ENCODE assay signal across 12 cellular contexts in genomic region chr1:10509823-10510509, GRCh38. TPM values are rescaled to one million over a fixed set of nuclear protein-coding genes. Genes with fewer than 3 reads are reported as not detected.
A peak's percentile ranks its signal among the peaks of the same experiment; 100 is the strongest.
DNase-seq lines count a peak whose midpoint lies in the region; ATAC-seq, FAIRE-seq and TF ChIP-seq lines count a peak whose summit lies in the region.
"Had no signal": no experiment of that assay in that cellular context is flagged by ENCODE, and none has a peak within 500 bp of the region (broad histone marks: within the 10 kb centered on the region; RNA-seq: fewer than 3 reads in every experiment).

No MANE protein-coding gene starts in this region.

- H3K79me2 ChIP-seq in K562 (ENCODE audit: control insufficient read depth, insufficient read depth, low read length) (peaks cover 85% of the 10 kb centered on the region), trophoblast cell (ENCODE audit: control insufficient read depth, insufficient read depth, low read length, poor library complexity) (peaks cover 1% of the 10 kb centered on the region)

- POLR2A ChIA-PET in CD4-positive, alpha-beta memory T cell (lab: Charles Lee; ENCODE audit: partially characterized antibody) = interaction anchor here (0.9 to 2.8 kb wide), 9 partner anchors 10 to 357 kb away, joined by 3 to 28 read pairs (median 4); no protein-coding TSS in a partner anchor
- POLR2A ChIA-PET in K562 (lab: Yijun Ruan, JAX) = interaction anchor here (0.7 to 1.4 kb wide), 2 partner anchors 13 to 497 kb away, joined by 3 to 4 read pairs; no protein-coding TSS in a partner anchor

- H3K36me3 ChIP-seq in CD4-positive, alpha-beta memory T cell (ENCODE audit: insufficient read depth, low read length) = no peaks in the 10 kb centered on the region
- H3K36me3 ChIP-seq in K562 (ENCODE audit: control insufficient read depth, insufficient read depth, low read length) = peaks cover 20% of the 10 kb centered on the region; the same call in 2 of the 3 replicates
- H3K36me3 ChIP-seq in trophoblast cell (ENCODE audit: control insufficient read depth in 1 of 2, insufficient read depth in 2 of 2, low read length in 2 of 2) = no peaks in the 10 kb centered on the region
- H3K36me3 ChIP-seq: heart left ventricle had no signal

- ATAC-seq in K562 (no peak), natural killer cell (no peak), GM21423 (IDR thresholded peaks at IDR 0.05; ENCODE audit: unreplicated experiment) (no peak)

- H4K8ac ChIP-seq in trophoblast cell (ENCODE audit: low read depth, low read length) = no peak overlapping the region

- no peak overlapping the region for H3K23ac ChIP-seq in trophoblast cell (ENCODE audit: low read length)

- H3K4ac ChIP-seq in trophoblast cell (ENCODE audit: low read depth, low read length) = no peak overlapping the region

- peaks cover 40% of the 10 kb centered on the region for H4K20me1 ChIP-seq in K562 (replicated peaks; ENCODE audit: control insufficient read depth, insufficient read depth, low read length)

- no peak overlapping the region for H2AFZ ChIP-seq in K562 (ENCODE audit: low read depth, low read length)
- no peak overlapping the region for H2AFZ ChIP-seq in trophoblast cell (ENCODE audit: insufficient read depth, low read length, poor library complexity)

- peak overlapping the region; percentile 63 for H3K4me2 ChIP-seq in K562 (ENCODE audit: insufficient read depth, low read length)
- H3K4me2 ChIP-seq in trophoblast cell (ENCODE audit: low read length) = no peak overlapping the region

- no peak overlapping the region for H2BK120ac ChIP-seq in trophoblast cell (ENCODE audit: insufficient read depth, low read length, poor library complexity)

- H3K9me3 Mint-ChIP-seq in CD4-positive, alpha-beta memory T cell = peaks cover 0 to 3% (median 0%) of the 10 kb centered on the region in 8 donors
- no peaks in the 10 kb centered on the region for H3K9me3 Mint-ChIP-seq in natural killer cell
- H3K9me3 Mint-ChIP-seq: nephron had no signal

- no peak overlapping the region for H3K18ac ChIP-seq in trophoblast cell (ENCODE audit: low read length)

- in situ Hi-C loops in K562 (cut with MboI) = loop anchor here (5.0 kb wide), 2 partner anchors 362 to 432 kb away; no protein-coding TSS in a partner anchor

- WGBS in K562 (ENCODE audit: insufficient coverage, low coverage, missing lambda C conversion rate) = 80% methylated on average over 6 of the region's 6 CpGs
- WGBS in trophoblast cell (ENCODE audit: extremely low coverage, insufficient coverage, insufficient read length) = no CpG with 5 or more reads among the region's 6 CpGs

- TF ChIP-seq RAD21 in K562 (CRISPR knock-in tag; conservative IDR thresholded peaks at IDR 0.05 in 1 of 2, IDR thresholded peaks at IDR 0.05 in 1 of 2) = no peak

- H2BK12ac ChIP-seq in trophoblast cell (ENCODE audit: low read length) = no peak overlapping the region

- TF ChIP-seq EP300 in K562 (IDR thresholded peaks at IDR 0.05; ENCODE audit: low read length) = no peak

- H2BK5ac ChIP-seq in trophoblast cell (ENCODE audit: low read depth, low read length, poor library complexity) = no peak overlapping the region

- H3K79me1 ChIP-seq in trophoblast cell (ENCODE audit: low read length) = no peaks in the 10 kb centered on the region

- no peak for FAIRE-seq in K562 (lab: Jason Lieb, UNC)

- peak overlapping the region; percentile 73 for H3K27ac ChIP-seq in CD4-positive, alpha-beta memory T cell (ENCODE audit: low read depth, low read length)
- peak overlapping the region; percentile 84 for H3K27ac ChIP-seq in K562 (ENCODE audit: extremely low read depth, low read depth, low read length)
- H3K27ac ChIP-seq in trophoblast cell (ENCODE audit: low read depth, low read length) = no peak overlapping the region

- no TSS peak for BruUV-seq in K562 (replicated peaks; lab: Mats Ljungman, UMichigan)

- no peak overlapping the region for H2AK5ac ChIP-seq in trophoblast cell (ENCODE audit: low read length)

- H3K9me3 ChIP-seq in CD4-positive, alpha-beta memory T cell (ENCODE audit: control insufficient read depth in 1 of 2, low read length in 2 of 2) = no peaks in the 10 kb centered on the region
- H3K9me3 ChIP-seq in K562 (replicated peaks; ENCODE audit: control insufficient read depth, insufficient read depth, low read depth, low read length) = no peaks in the 10 kb centered on the region
- H3K9me3 ChIP-seq in trophoblast cell (ENCODE audit: insufficient read depth, low read depth, low read length) = peaks cover 2% of the 10 kb centered on the region
- H3K9me3 ChIP-seq: heart left ventricle had no signal

- intact Hi-C loops in CD4-positive, alpha-beta memory T cell (cut with micrococcal nuclease) = loop anchor here (2.0 to 5.0 kb wide), 2 partner anchors 183 to 1297 kb away; partner anchors contain the start of genes CLCN6 and MTHFR
- intact Hi-C loops in K562 (cut with micrococcal nuclease) = loop anchor here (10.0 kb wide), 1 partner anchor 435 kb away; no protein-coding TSS in a partner anchor
- intact Hi-C loops in natural killer cell (cut with micrococcal nuclease) = loop anchor here (2.0 to 5.0 kb wide), 2 partner anchors 15 to 182 kb away; no protein-coding TSS in a partner anchor

- no peak overlapping the region for H4K12ac ChIP-seq in trophoblast cell (ENCODE audit: low read depth, low read length)

- H3K9ac ChIP-seq in K562 (ENCODE audit: insufficient read depth in 1 of 2, low read depth in 2 of 2, low read length in 2 of 2) = peak overlapping the region in 1 of 2 experiments; percentile 34; a peak in 1 of 4 replicates
- H3K9ac ChIP-seq in trophoblast cell (ENCODE audit: low read length) = no peak overlapping the region

- H3K4me1 ChIP-seq in CD4-positive, alpha-beta memory T cell (ENCODE audit: insufficient read depth, low read length) = peaks cover 68% of the 10 kb centered on the region
- H3K4me1 ChIP-seq in K562 (replicated peaks in 1 of 2; ENCODE audit: control insufficient read depth in 2 of 2, insufficient read depth in 2 of 2, low read length in 2 of 2) = peaks cover 27 to 35% of the 10 kb centered on the region in 2 experiments
- peaks cover 11 to 21% of the 10 kb centered on the region in 2 experiments for H3K4me1 ChIP-seq in trophoblast cell (ENCODE audit: control insufficient read depth in 1 of 2, insufficient read depth in 2 of 2, low read length in 2 of 2)

- no peak overlapping the region for H3K14ac ChIP-seq in trophoblast cell (ENCODE audit: low read length)

- peak overlapping the region; percentile 77 to 88 (median 84) for H3K4me3 Mint-ChIP-seq in CD4-positive, alpha-beta memory T cell
- H3K4me3 Mint-ChIP-seq in natural killer cell = peak overlapping the region; percentile 83
- H3K4me3 Mint-ChIP-seq: nephron had no signal

- H3K9me1 ChIP-seq in K562 (ENCODE audit: control insufficient read depth, insufficient read depth, low read length) = peaks cover 11% of the 10 kb centered on the region

- no peaks in the 10 kb centered on the region for H3K27me3 ChIP-seq in CD4-positive, alpha-beta memory T cell (ENCODE audit: insufficient read depth, low read length)
- H3K27me3 ChIP-seq in K562 (ENCODE audit: control insufficient read depth in 2 of 2, insufficient read depth in 2 of 2, low read length in 2 of 2) = no peaks in the 10 kb centered on the region
- H3K27me3 ChIP-seq in trophoblast cell (ENCODE audit: insufficient read depth, low read length) = no peaks in the 10 kb centered on the region
- H3K27me3 ChIP-seq: heart left ventricle had no signal

- H3K36me3 Mint-ChIP-seq in CD4-positive, alpha-beta memory T cell = peaks cover 0 to 4% of the 10 kb centered on the region in 2 donors
- no peaks in the 10 kb centered on the region for H3K36me3 Mint-ChIP-seq in natural killer cell

- H3K4me1 Mint-ChIP-seq in CD4-positive, alpha-beta memory T cell = peaks cover 50 to 78% (median 68%) of the 10 kb centered on the region in 4 donors
- H3K4me1 Mint-ChIP-seq in natural killer cell = peaks cover 63 to 67% of the 10 kb centered on the region in 2 donors

- TF ChIP-seq CTCF in K562 (IDR thresholded peaks at IDR 0.05 in 2 of 3, conservative IDR thresholded peaks at IDR 0.05 in 1 of 3; ENCODE audit: insufficient read depth in 2 of 3, low read depth in 1 of 3, low read length in 3 of 3) = no peak
- TF ChIP-seq CTCF in natural killer cell (IDR thresholded peaks at IDR 0.05) = no peak

- no peaks in the 10 kb centered on the region for H3K27me3 Mint-ChIP-seq in CD4-positive, alpha-beta memory T cell
- H3K27me3 Mint-ChIP-seq in natural killer cell (ENCODE audit: low read depth in 2 of 2) = no peaks in the 10 kb centered on the region

- H3K4me3 ChIP-seq in CD4-positive, alpha-beta memory T cell (ENCODE audit: low read length in 2 of 2) = peak overlapping the region; percentile 26 to 49
- H3K4me3 ChIP-seq in K562 = no peak overlapping the region
- no peak overlapping the region for H3K4me3 ChIP-seq in trophoblast cell (ENCODE audit: low read depth, low read length)

- no peak for DNase-seq in CD4-positive, alpha-beta memory T cell
- DNase-seq in NCI-H2227 (lab: John Stamatoyannopoulos, UW; ENCODE audit: unreplicated experiment) = peak; percentile 80
- no peak for DNase-seq in K562 (ENCODE audit: extremely low read depth in 1 of 4, low spot score in 3 of 4)
- no peak for DNase-seq in natural killer cell
- no peak for DNase-seq in trophoblast cell
- no peak for DNase-seq in NCI-H524 (lab: John Stamatoyannopoulos, UW)
- DNase-seq in NCI-H2171 treated with DMSO at 0.1 percent for 48 hours (lab: John Stamatoyannopoulos, UW) = no peak
- DNase-seq: H7, heart left ventricle, NCI-H1694 treated with DMSO at 0.1 percent for 48 hours had no signal

- CTCF ChIA-PET in CD4-positive, alpha-beta memory T cell (lab: Charles Lee; ENCODE audit: partially characterized antibody) = interaction anchor here (0.8 to 5.1 kb wide), 9 partner anchors 11 to 400 kb away, joined by 3 to 31 read pairs (median 9); partner anchors contain the start of gene CENPS
- CTCF ChIA-PET in K562 (lab: Yijun Ruan, JAX; ENCODE audit: low intra/inter-chr PET ratio) = no interaction called here

- H4K91ac ChIP-seq in trophoblast cell (ENCODE audit: low read depth, low read length) = no peak overlapping the region

- no peak for TF ChIP-seq POLR2A in K562 (conservative IDR thresholded peaks at IDR 0.05)

- peak overlapping the region; percentile 87 to 98 (median 93) for H3K27ac Mint-ChIP-seq in CD4-positive, alpha-beta memory T cell
- peak overlapping the region; percentile 93 to 96 for H3K27ac Mint-ChIP-seq in natural killer cell

RNA-seq across cellular contexts. Expression of gene PEX14, which starts 35.2 kb away (rescaled TPM):
- total RNA-seq in CD4-positive, alpha-beta memory T cell = 10 to 100 TPM; 14.5 to 16.1 TPM
- polyA plus RNA-seq in CD4-positive, alpha-beta memory T cell = 1 to 10 TPM; 3.1 to 5.3 TPM
- total RNA-seq in K562 (2011; cell fraction: chromatin; rRNA removed; ENCODE audit: low replicate concordance) = 22.7 and 32.6 TPM in 2 replicates
- 32.9 and 41.0 TPM in 2 replicates for total RNA-seq in K562 (2011; cell fraction: nucleolus; rRNA removed)
- total RNA-seq in K562 (2011; cell fraction: nucleoplasm; rRNA removed) = 27.9 and 28.1 TPM in 2 replicates
- total RNA-seq in K562 (2014; rRNA removed) = 25.7 and 39.1 TPM in 2 replicates
- total RNA-seq in K562 (2014; rRNA removed; fragmentation: Illumina TruSeq; extraction: Trizol) = 11.6 and 12.8 TPM in 2 replicates
- total RNA-seq in K562 (2015; rRNA removed; fragmentation: Illumina TruSeq; extraction: Trizol) = 20.2 and 22.7 TPM in 2 replicates
- total RNA-seq in K562 (2021) = 45.7 and 47.5 TPM in 2 replicates
- 8.0 and 19.6 TPM in 2 replicates for polyA plus RNA-seq in K562 (2011; rRNA removed)
- polyA plus RNA-seq in K562 (2011; cell fraction: cytosol; rRNA removed) = 11.8 and 15.9 TPM in 2 replicates
- polyA plus RNA-seq in K562 (2011; cell fraction: nucleus; rRNA removed) = 22.9 and 28.2 TPM in 2 replicates
- polyA plus RNA-seq in K562 (2012) = 37.1 and 37.2 TPM in 2 replicates
- polyA plus RNA-seq in K562 (2014; fragmentation: Illumina TruSeq; extraction: Trizol) = 30.2 and 31.2 TPM in 2 replicates
- polyA plus RNA-seq in K562 (2014; fragmentation: Nextera tagmentation; extraction: Ambion mirVana) = 1 to 10 TPM; 2.6 to 2.9 TPM
- 25.5 and 27.2 TPM in 2 replicates for polyA plus RNA-seq in K562 (2014; rRNA removed)
- 6.4 and 7.4 TPM in 2 replicates for polyA minus RNA-seq in K562 (2011; rRNA and poly(A)+ RNA removed)
- polyA minus RNA-seq in K562 (2011; cell fraction: cytosol; rRNA and poly(A)+ RNA removed) = 11.3 and 18.9 TPM in 2 replicates
- polyA minus RNA-seq in K562 (2011; cell fraction: nucleus; rRNA and poly(A)+ RNA removed) = 12.4 and 16.8 TPM in 2 replicates
- 10 to 100 TPM; 21.4 to 27.3 (median 24.1) TPM for total RNA-seq in natural killer cell
- polyA plus RNA-seq in trophoblast cell (2013) = 19.2 and 19.5 TPM in 2 replicates

RNA-seq across cellular contexts. Expression of gene DFFA, which starts 37.6 kb away (rescaled TPM):
- 10 to 100 TPM; 22.4 to 25.3 TPM for total RNA-seq in CD4-positive, alpha-beta memory T cell
- 10 to 100 TPM; 15.4 to 30.8 TPM for polyA plus RNA-seq in CD4-positive, alpha-beta memory T cell
- 54.1 and 71.5 TPM in 2 replicates for total RNA-seq in K562 (2011; cell fraction: chromatin; rRNA removed; ENCODE audit: low replicate concordance)
- 37.0 and 45.7 TPM in 2 replicates for total RNA-seq in K562 (2011; cell fraction: nucleolus; rRNA removed)
- total RNA-seq in K562 (2011; cell fraction: nucleoplasm; rRNA removed) = 49.3 and 71.1 TPM in 2 replicates
- total RNA-seq in K562 (2014; rRNA removed) = 47.0 and 62.9 TPM in 2 replicates
- total RNA-seq in K562 (2014; rRNA removed; fragmentation: Illumina TruSeq; extraction: Trizol) = 66.5 and 67.3 TPM in 2 replicates
- total RNA-seq in K562 (2015; rRNA removed; fragmentation: Illumina TruSeq; extraction: Trizol) = 64.2 and 65.3 TPM in 2 replicates
- 74.8 and 78.9 TPM in 2 replicates for total RNA-seq in K562 (2021)
- 47.1 and 57.7 TPM in 2 replicates for polyA plus RNA-seq in K562 (2011; rRNA removed)
- polyA plus RNA-seq in K562 (2011; cell fraction: cytosol; rRNA removed) = 36.0 and 40.4 TPM in 2 replicates
- polyA plus RNA-seq in K562 (2011; cell fraction: nucleus; rRNA removed) = 17.7 and 20.4 TPM in 2 replicates
- 29.9 and 45.7 TPM in 2 replicates for polyA plus RNA-seq in K562 (2012)
- 53.3 and 54.9 TPM in 2 replicates for polyA plus RNA-seq in K562 (2014; fragmentation: Illumina TruSeq; extraction: Trizol)
- polyA plus RNA-seq in K562 (2014; fragmentation: Nextera tagmentation; extraction: Ambion mirVana) = 10 to 100 TPM; 59.2 to 71.7 TPM
- 39.6 and 44.4 TPM in 2 replicates for polyA plus RNA-seq in K562 (2014; rRNA removed)
- polyA minus RNA-seq in K562 (2011; rRNA and poly(A)+ RNA removed) = 78.7 and 100.0 TPM in 2 replicates
- 29.8 and 30.1 TPM in 2 replicates for polyA minus RNA-seq in K562 (2011; cell fraction: cytosol; rRNA and poly(A)+ RNA removed)
- 7.7 and 12.9 TPM in 2 replicates for polyA minus RNA-seq in K562 (2011; cell fraction: nucleus; rRNA and poly(A)+ RNA removed)
- total RNA-seq in natural killer cell = 10 to 100 TPM; 17.5 to 21.8 (median 21.5) TPM
- polyA plus RNA-seq in trophoblast cell (2013) = 37.3 and 37.9 TPM in 2 replicates

Comparison
In these comparisons a context has a peak if more than half of its experiments do, and no peak if none do; other contexts are left out.
1. H3K4me3 ChIP-seq: peak in CD4-positive, alpha-beta memory T cell (2 of 2); none in K562 (single experiment) and trophoblast cell (single experiment).